ENCODE assay signal across 1 cellular context in the genomic region with DNA sequence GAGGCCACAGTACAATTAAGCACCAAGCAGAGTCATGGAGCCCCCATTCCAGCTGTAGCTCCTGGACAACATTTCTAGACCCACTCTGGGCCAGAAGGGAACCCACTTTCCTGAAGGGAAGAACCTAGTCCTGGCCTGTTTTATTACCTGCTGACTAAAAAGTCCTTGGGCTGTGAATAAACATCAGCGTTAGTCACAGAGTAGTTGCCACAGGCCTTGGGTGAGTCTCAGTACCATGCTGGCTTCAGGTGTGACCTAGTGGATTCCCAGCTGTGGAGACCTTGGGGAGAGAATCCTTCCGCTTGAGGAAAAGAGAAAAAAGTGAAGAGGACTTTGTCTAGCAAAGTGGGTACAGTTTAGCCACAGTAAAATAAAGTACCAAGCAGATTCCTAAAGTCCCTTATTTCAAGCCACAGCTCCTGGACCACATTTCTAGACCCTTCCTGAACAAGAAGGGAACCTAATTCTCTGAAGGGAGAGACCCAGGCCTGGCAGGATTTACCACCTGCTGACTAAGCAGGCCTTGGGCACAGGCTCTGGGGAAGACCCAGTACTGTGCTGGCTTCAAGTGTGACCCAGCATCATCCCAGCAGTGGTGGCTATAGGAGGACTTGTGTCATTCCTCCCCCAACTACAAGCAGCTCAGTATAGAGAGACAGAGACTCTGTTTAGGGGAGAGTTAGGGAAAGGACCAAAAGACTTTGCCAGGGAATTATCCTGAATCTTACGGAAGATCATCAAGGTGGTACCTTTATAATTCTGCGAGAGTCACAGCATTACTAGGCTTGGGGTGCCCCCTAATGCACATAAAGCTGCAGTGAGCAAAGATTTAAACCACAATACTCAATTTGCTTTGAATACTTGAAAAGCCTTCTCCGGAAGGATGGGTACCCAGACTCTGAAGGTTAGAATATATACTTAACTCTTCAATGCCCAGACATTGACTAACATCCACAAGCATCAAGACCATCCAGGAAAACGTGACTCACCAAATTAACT.
TF ChIP-seq lines count a peak whose summit lies in the region.

No MANE protein-coding gene starts in this region.

TF ChIP-seq in HepG2, 621 proteins besides CTCF, POLR2A, EP300 and RAD21:
- TF ChIP-seq STAT6 (CRISPR knock-in tag; IDR thresholded peaks at IDR 0.05; ENCODE audit: borderline replicate concordance), result no peak
- no peak for TF ChIP-seq ELF3 (CRISPR knock-in tag; IDR thresholded peaks at IDR 0.05)
- peak; percentile 28; the same call in 1 of the 2 replicates for TF ChIP-seq STAG1 (CRISPR knock-in tag; IDR thresholded peaks at IDR 0.05)
